ENCODE assay signal across 8 cellular contexts in the genomic region with DNA sequence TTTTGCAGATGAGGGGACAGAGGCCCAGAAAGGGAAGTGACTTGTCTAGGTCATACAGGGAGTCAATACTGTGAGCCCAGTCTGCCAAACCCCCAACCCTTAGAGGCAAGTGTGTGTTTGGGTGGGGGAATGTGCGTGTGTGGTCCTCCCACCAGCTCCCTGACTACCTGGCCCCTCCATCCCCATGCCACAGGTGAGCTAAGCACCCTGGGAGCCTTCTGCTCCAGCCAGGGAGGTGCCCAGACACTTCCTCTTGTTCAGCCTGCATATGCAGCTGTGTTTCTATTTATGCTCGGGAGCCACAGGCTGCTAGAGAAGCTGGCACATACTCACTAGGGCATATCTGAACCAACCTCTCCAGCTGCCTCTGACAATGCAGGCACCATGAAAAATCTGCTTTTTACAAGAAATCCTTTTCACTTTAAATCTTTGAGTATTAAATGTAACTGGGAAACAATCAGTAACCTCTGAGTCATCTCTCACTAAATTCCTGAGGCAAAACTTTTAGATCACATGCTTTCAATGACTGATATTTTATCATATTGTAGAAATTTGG. TPM values are rescaled to one million over a fixed set of nuclear protein-coding genes. Genes with fewer than 3 reads are reported as not detected.
A peak's percentile ranks its signal among the peaks of the same experiment; 100 is the strongest.
DNase-seq lines count a peak whose midpoint lies in the region; ATAC-seq, FAIRE-seq and TF ChIP-seq lines count a peak whose summit lies in the region.

No MANE protein-coding gene starts in this region.

- peak overlapping the region; percentile 83 for H3K4me2 ChIP-seq in KMS-11

- no peak for TF ChIP-seq CTCF in CD4-positive, alpha-beta T cell (IDR thresholded peaks at IDR 0.05)
- TF ChIP-seq CTCF in KMS-11 (conservative IDR thresholded peaks at IDR 0.05; ENCODE audit: low read depth, low read length) = no peak
- TF ChIP-seq CTCF in upper lobe of right lung (IDR thresholded peaks at IDR 0.05) = no peak

- H3K9ac ChIP-seq in KMS-11 = peak overlapping the region; percentile 7; the same call in 1 of the 2 replicates

- H3K36me3 ChIP-seq in KMS-11 (ENCODE audit: insufficient read depth) (no peaks in the 10 kb centered on the region), upper lobe of right lung (peaks cover 17% of the 10 kb centered on the region)

- H3K9me3 Mint-ChIP-seq in CD4-positive, alpha-beta T cell = no peaks in the 10 kb centered on the region
- H3K9me3 Mint-ChIP-seq in activated naive CD4-positive, alpha-beta T cell treated with anti-CD3 and anti-CD28 coated beads, Interleukin-2, amount 50 U/mL, for 72 hours = no peaks in the 10 kb centered on the region

- H3K27me3 Mint-ChIP-seq in CD4-positive, alpha-beta T cell = no peaks in the 10 kb centered on the region

- ATAC-seq in CD4-positive, alpha-beta T cell (ENCODE audit: poor library complexity) = peak; percentile 57
- ATAC-seq in activated naive CD4-positive, alpha-beta T cell treated with anti-CD3 and anti-CD28 coated beads, Interleukin-2, amount 50 U/mL, for 72 hours = peak; percentile 27 to 41
- ATAC-seq in upper lobe of right lung = peak; percentile 70

- CTCF ChIA-PET in CD4-positive, alpha-beta T cell (lab: Charles Lee) = interaction anchor here (0.8 to 1.3 kb wide), 3 partner anchors 9 to 52 kb away, joined by 3 to 5 read pairs (median 3); no protein-coding TSS in a partner anchor

- H3K4me3 ChIP-seq in KMS-11 (IDR thresholded peaks at IDR 0.05; ENCODE audit: insufficient read depth, low read depth, low read length) (no peak overlapping the region), upper lobe of right lung (no peak overlapping the region)

- H2AFZ ChIP-seq in KMS-11 (ENCODE audit: low read depth) = no peak overlapping the region; the same call in 1 of the 2 replicates

- no peaks in the 10 kb centered on the region for H3K27me3 ChIP-seq in CD4-positive, alpha-beta T cell (ENCODE audit: control insufficient read depth, insufficient read depth, low read length)
- H3K27me3 ChIP-seq in KMS-11 (ENCODE audit: insufficient read depth, low read depth) (no peaks in the 10 kb centered on the region), upper lobe of right lung (no peaks in the 10 kb centered on the region)

- peaks cover 67% of the 10 kb centered on the region for H3K4me1 ChIP-seq in KMS-11 (ENCODE audit: low read depth, poor library complexity, severe bottlenecking)
- H3K4me1 ChIP-seq in upper lobe of right lung = peaks cover 87% of the 10 kb centered on the region

- intact Hi-C loops in CD4-positive, alpha-beta T cell (cut with DNase I, micrococcal nuclease) = no loop called here
- intact Hi-C loops in upper lobe of right lung (cut with DNase I) = no loop called here

- no peak for TF ChIP-seq POLR2A in GM12892 (IDR thresholded peaks at IDR 0.05; ENCODE audit: low read depth, low read length)

- H3K9me3 ChIP-seq in CD4-positive, alpha-beta T cell (ENCODE audit: control insufficient read depth, low read length) = no peaks in the 10 kb centered on the region
- no peaks in the 10 kb centered on the region for H3K9me3 ChIP-seq in upper lobe of right lung

- H3K36me3 Mint-ChIP-seq in CD4-positive, alpha-beta T cell (ENCODE audit: low read depth) = peaks cover 19% of the 10 kb centered on the region
- peaks cover 4 to 31% of the 10 kb centered on the region in 2 donors for H3K36me3 Mint-ChIP-seq in activated naive CD4-positive, alpha-beta T cell treated with anti-CD3 and anti-CD28 coated beads, Interleukin-2, amount 50 U/mL, for 72 hours

- peak in 3 of 10 experiments; percentile 27 to 32 (median 32) for DNase-seq in CD4-positive, alpha-beta T cell
- DNase-seq in activated naive CD4-positive, alpha-beta T cell treated with anti-CD3 and anti-CD28 coated beads, Interleukin-2, amount 50 U/mL, for 72 hours (ENCODE audit: low spot score in 2 of 2) = no peak
- DNase-seq in kidney tubule cell (ENCODE audit: low spot score) = peak; percentile 84
- no peak for DNase-seq in upper lobe of right lung
- no peak for DNase-seq in AG08396 (ENCODE audit: low spot score)
- DNase-seq in GM12892 (ENCODE audit: insufficient read length) = no peak
- DNase-seq in NCI-H1436 treated with DMSO at 0.1 percent for 48 hours (lab: John Stamatoyannopoulos, UW) = no peak

- POLR2A ChIA-PET in CD4-positive, alpha-beta T cell (lab: Charles Lee) = interaction anchor here (1.5 to 14.1 kb wide), 3 partner anchors 9 to 22 kb away, joined by 9 to 304 read pairs (median 12); a partner anchor contains a TSS

- peaks cover 55% of the 10 kb centered on the region; the same call in 1 of the 2 replicates for H3K79me2 ChIP-seq in KMS-11 (ENCODE audit: insufficient read depth, low read depth)

- H3K27ac ChIP-seq in CD4-positive, alpha-beta T cell (ENCODE audit: low read depth, low read length) = peak overlapping the region; percentile 58
- peak overlapping the region; percentile 55 for H3K27ac ChIP-seq in KMS-11
- H3K27ac ChIP-seq in upper lobe of right lung = peak overlapping the region; percentile 74

- H4K20me1 ChIP-seq in KMS-11 (ENCODE audit: insufficient read depth) = no peaks in the 10 kb centered on the region

- FAIRE-seq in GM12892 (lab: Jason Lieb, UNC) = no peak

- H3K4me3 Mint-ChIP-seq in CD4-positive, alpha-beta T cell = peak overlapping the region; percentile 50

- peak overlapping the region; percentile 84 for H3K27ac Mint-ChIP-seq in CD4-positive, alpha-beta T cell
- peak overlapping the region; percentile 70 to 94 for H3K27ac Mint-ChIP-seq in activated naive CD4-positive, alpha-beta T cell treated with anti-CD3 and anti-CD28 coated beads, Interleukin-2, amount 50 U/mL, for 72 hours

- H3K4me1 Mint-ChIP-seq in CD4-positive, alpha-beta T cell (ENCODE audit: low read depth) = peaks cover 87% of the 10 kb centered on the region

RNA-seq across cellular contexts. Expression of a gene that starts 20.7 kb away (rescaled TPM):
- 10 to 100 TPM; 89.3 to 97.6 TPM for total RNA-seq in CD4-positive, alpha-beta T cell
- total RNA-seq in activated naive CD4-positive, alpha-beta T cell treated with anti-CD3 and anti-CD28 coated beads, Interleukin-2, amount 50 U/mL, for 72 hours = 10 to 100 TPM; 55.9 to 82.2 TPM
- total RNA-seq in upper lobe of right lung = 88.7 TPM
- polyA plus RNA-seq in GM12892 (2012; ENCODE audit: missing spikeins) = 17.2 TPM

RNA-seq across cellular contexts. Expression of a gene that starts 35.6 kb away (rescaled TPM):
- total RNA-seq in CD4-positive, alpha-beta T cell = not detected
- total RNA-seq in activated naive CD4-positive, alpha-beta T cell treated with anti-CD3 and anti-CD28 coated beads, Interleukin-2, amount 50 U/mL, for 72 hours = not detected
- total RNA-seq in upper lobe of right lung = not detected
- not detected for polyA plus RNA-seq in GM12892 (2012; ENCODE audit: missing spikeins)
